ENCODE assay signal across 16 cellular contexts in genomic region chr7:116340201-116340847, GRCh38.
DNase-seq lines count a peak whose midpoint lies in the region; ATAC-seq, FAIRE-seq and TF ChIP-seq lines count a peak whose summit lies in the region.
"Had no signal": no experiment of that assay in that cellular context is flagged by ENCODE, and none has a peak within 500 bp of the region (broad histone marks: within the 10 kb centered on the region; RNA-seq: fewer than 3 reads in every experiment).

No MANE protein-coding gene starts in this region.

- no peak for TF ChIP-seq RAD21 in A549 (conservative IDR thresholded peaks at IDR 0.05 in 1 of 2, IDR thresholded peaks at IDR 0.05 in 1 of 2)

- H3K4me2 ChIP-seq in A549, result peak overlapping the region; percentile 57

- H3K27me3 ChIP-seq in ascending aorta (no peaks in the 10 kb centered on the region), lower lobe of right lung (ENCODE audit: low read depth) (no peaks in the 10 kb centered on the region)
- H3K27me3 ChIP-seq: breast epithelium, SJSA1 had no signal

- ATAC-seq in A549 (peak; percentile 50 to 82; a peak in 4 of 6 replicates), lower lobe of right lung (peak in 1 of 2 donors; percentile 48)

- DNase-seq in A549 (ENCODE audit: low read depth in 1 of 2, low spot score in 1 of 2) (no peak), HT-29 (ENCODE audit: low spot score) (peak; percentile 52), ascending aorta (ENCODE audit: low spot score in 2 of 2) (no peak), lower lobe of right lung (no peak), foreskin melanocyte (no peak), activated gamma-delta T cell (lab: John Stamatoyannopoulos, UW) (no peak), Kasumi-1 (lab: John Stamatoyannopoulos, UW) (no peak), COLO829 (ENCODE audit: low spot score) (no peak)
- DNase-seq: activated effector memory CD4-positive, alpha-beta T cell treated with Interleukin-2 at 50 U/mL for 16 hours; DMS79 treated with DMSO at 0.1 percent for 48 hours; hippocampal formation; NCI-H2029; NCI-H774 had no signal

- CTCF ChIA-PET in A549 (lab: Yijun Ruan, JAX), result interaction anchor here (0.8 to 3.1 kb wide), 10 partner anchors 13 to 248 kb away, joined by 3 to 16 read pairs (median 4); no protein-coding TSS in a partner anchor

- peak overlapping the region; percentile 44 to 68; a peak in 5 of 6 replicates for H3K27ac ChIP-seq in A549
- H3K27ac ChIP-seq in ascending aorta, result peak overlapping the region; percentile 42 to 56
- peak overlapping the region; percentile 4 for H3K27ac ChIP-seq in lower lobe of right lung
- H3K27ac ChIP-seq: breast epithelium, SJSA1 had no signal

- peaks cover 35% of the 10 kb centered on the region for H3K4me1 ChIP-seq in A549
- H3K4me1 ChIP-seq in ascending aorta, result peaks cover 0 to 13% of the 10 kb centered on the region in 2 donors
- H3K4me1 ChIP-seq in lower lobe of right lung, result peaks cover 14% of the 10 kb centered on the region
- H3K4me1 ChIP-seq: breast epithelium had no signal

- WGBS in A549 (ENCODE audit: missing lambda C conversion rate), result 28% methylated on average over 4 of the region's 4 CpGs

- H3K36me3 ChIP-seq in ascending aorta (no peaks in the 10 kb centered on the region), lower lobe of right lung (no peaks in the 10 kb centered on the region)
- H3K36me3 ChIP-seq: breast epithelium, SJSA1 had no signal

- POLR2A ChIA-PET in A549 (lab: Yijun Ruan, JAX), result no interaction called here

- H3K9me3 ChIP-seq in A549 (peaks cover 9% of the 10 kb centered on the region; the same call in 1 of the 3 replicates), ascending aorta (peaks cover 0 to 6% of the 10 kb centered on the region in 2 donors), lower lobe of right lung (no peaks in the 10 kb centered on the region)
- H3K9me3 ChIP-seq: breast epithelium, SJSA1 had no signal

- TF ChIP-seq EP300 in A549 (IDR thresholded peaks at IDR 0.05), result no peak; a peak in 1 of 5 replicates

- intact Hi-C loops in ascending aorta (cut with DNase I) (no loop called here), lower lobe of right lung (cut with DNase I) (no loop called here)

- no peak for TF ChIP-seq POLR2A in A549 (IDR thresholded peaks at IDR 0.05; ENCODE audit: low read length)

- no peak for TF ChIP-seq CTCF in A549 (IDR thresholded peaks at IDR 0.05)
- no peak for TF ChIP-seq CTCF in ascending aorta (IDR thresholded peaks at IDR 0.05)
- no peak for TF ChIP-seq CTCF in lower lobe of right lung (IDR thresholded peaks at IDR 0.05)

- FAIRE-seq in A549 (lab: Jason Lieb, UNC), result no peak
- FAIRE-seq: small intestine had no signal

- no peak overlapping the region for H3K4me3 ChIP-seq in A549
- H3K4me3 ChIP-seq in ascending aorta, result no peak overlapping the region
- no peak overlapping the region for H3K4me3 ChIP-seq in lower lobe of right lung
- H3K4me3 ChIP-seq: breast epithelium, SJSA1 had no signal

TF ChIP-seq in A549, 52 proteins besides CTCF, POLR2A, EP300 and RAD21:
- TF ChIP-seq FOSB (CRISPR knock-in tag; IDR thresholded peaks at IDR 0.05) (no peak), MAFK (IDR thresholded peaks at IDR 0.05; ENCODE audit: partially characterized antibody) (no peak), KDM1A (IDR thresholded peaks at IDR 0.05; ENCODE audit: low read depth) (no peak), BHLHE40 (IDR thresholded peaks at IDR 0.05; ENCODE audit: low read depth, low read length) (no peak), PBX3 (IDR thresholded peaks at IDR 0.05) (no peak), SMC3 (IDR thresholded peaks at IDR 0.05) (no peak), REST (IDR thresholded peaks at IDR 0.05) (no peak)

Comparison
In these comparisons a context has a peak if more than half of its experiments do, and no peak if none do; other contexts are left out.
1. H3K27ac ChIP-seq: peak in every context shown above with its lines; median percentile 56 in A549; 49 in ascending aorta; 4 in lower lobe of right lung.